In the genomic region with DNA sequence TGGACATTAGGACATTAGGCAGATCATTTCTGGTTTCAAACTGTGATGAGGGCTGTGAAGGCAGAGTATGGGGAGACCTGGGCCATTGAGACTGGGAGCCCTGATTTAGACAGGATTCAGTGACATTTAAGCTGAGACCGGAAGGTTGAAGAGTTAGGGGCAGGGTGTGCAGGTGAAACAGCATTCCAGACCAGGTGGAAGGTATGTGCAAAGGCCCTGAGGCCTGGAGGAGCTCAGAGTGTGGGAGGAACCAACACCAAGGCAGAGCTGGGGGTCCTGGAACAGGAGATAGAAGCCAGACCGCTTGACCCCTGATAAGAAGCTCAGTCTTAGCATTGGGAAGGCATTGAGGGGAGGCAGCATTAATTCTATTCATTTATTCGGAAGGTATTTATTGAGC, we compare ENCODE assay signal across 33 cellular contexts.
"Had no signal": no experiment of that assay in that cellular context is flagged by ENCODE, and none has a peak within 500 bp of the region (broad histone marks: within the 10 kb centered on the region; RNA-seq: fewer than 3 reads in every experiment).

No MANE protein-coding gene starts in this region.

- H3K27me3 ChIP-seq: body of pancreas, breast epithelium, MG63, Peyer's patch, SJSA1 had no signal

- H3K4me1 ChIP-seq: body of pancreas, breast epithelium, Peyer's patch, SJSA1 had no signal

- H3K27ac Mint-ChIP-seq: activated B cell treated with CpG ODN at 0.5 μM for 24 hours; activated CD4-positive, alpha-beta memory T cell treated with anti-CD3 and anti-CD28 coated beads for 36 hours; activated naive CD4-positive, alpha-beta T cell treated with anti-CD3 and anti-CD28 coated beads, Interleukin-2, amount 50 U/mL, for 24 hours; activated naive CD8-positive, alpha-beta T cell treated with anti-CD3 and anti-CD28 coated beads, Interleukin-2, amount 10 ng/mL, durations not matched to agents 7 days and 5 days; activated T-cell treated with anti-CD3 and anti-CD28 coated beads, Interleukin-2, amount 50 U/mL, for 72 hours; activated T-helper 2 cell treated with anti-CD3 and anti-CD28 coated beads, Interferon-gamma antibody, Interleukin-2, Interleukin-4, amounts not matched to agents 10 μg/mL and 5 μg/mL and 100 μg/mL, durations not matched to agents 14 hours and 24 hours and 36 hours; T-helper 1 cell treated with Interleukin-12 subunit alpha and Interleukin-12 subunit beta and Interleukin-4 antibody, amounts not matched to agents 30 μg/mL and 1 μg/mL, for 36 hours; T-helper 2 cell treated with Interferon-gamma antibody and Interleukin-4, amounts not matched to agents 5 μg/mL and 100 μg/mL, for 36 hours had no signal

- H3K27ac ChIP-seq: body of pancreas, breast epithelium, Peyer's patch, SJSA1 had no signal

- DNase-seq: activated B cell treated with CpG ODN at 0.5 μM for 24 hours; activated CD4-positive, alpha-beta memory T cell treated with anti-CD3 and anti-CD28 coated beads for 36 hours; activated CD4-positive, alpha-beta T cell treated with anti-CD3 and anti-CD28 coated beads for 4 hours; activated CD4-positive, alpha-beta T cell treated with anti-CD3 and anti-CD28 coated beads, Interleukin-2, amount 50 U/mL, for 1 hour; activated CD4-positive, CD25-positive, alpha-beta regulatory T cell treated with anti-CD3 and anti-CD28 coated beads, Interleukin-2, amount 50 U/mL, for 72 hours; activated CD8-positive, alpha-beta memory T cell treated with anti-CD3 and anti-CD28 coated beads, Interleukin-2, amount 50 U/mL, for 4 hours; activated gamma-delta T cell; activated naive CD4-positive, alpha-beta T cell treated with Interleukin-2 at 50 U/mL for 16 hours; activated naive CD8-positive, alpha-beta T cell treated with anti-CD3 and anti-CD28 coated beads, Interleukin-2, amount 10 ng/mL, durations not matched to agents 7 days and 5 days; activated T-cell treated with anti-CD3 and anti-CD28 coated beads, Interleukin-2, amount 50 U/mL, for 72 hours; body of pancreas; Kasumi-1; KG1; NCI-H1048; NCI-H1105 treated with DMSO at 0.1 percent for 48 hours; NCI-H1436; NCI-H1694; NCI-H1930; NCI-H2081 treated with DMSO at 0.1 percent for 48 hours; NCI-H226; NCI-H524; Peyer's patch; RPMI8226; SHP77 treated with DMSO at 0.1 percent for 48 hours; SK-N-SH had no signal

- H3K4me3 ChIP-seq: body of pancreas, breast epithelium, MG63, Peyer's patch, SJSA1 had no signal

- H3K4me1 Mint-ChIP-seq: activated B cell treated with CpG ODN at 0.5 μM for 24 hours had no signal

- H3K9me3 Mint-ChIP-seq: activated B cell treated with CpG ODN at 0.5 μM for 24 hours; activated CD4-positive, alpha-beta memory T cell treated with anti-CD3 and anti-CD28 coated beads for 36 hours; activated naive CD4-positive, alpha-beta T cell treated with anti-CD3 and anti-CD28 coated beads, Interleukin-2, amount 50 U/mL, for 24 hours; activated naive CD8-positive, alpha-beta T cell treated with anti-CD3 and anti-CD28 coated beads, Interleukin-2, amount 10 ng/mL, durations not matched to agents 7 days and 5 days; activated T-cell treated with anti-CD3 and anti-CD28 coated beads, Interleukin-2, amount 50 U/mL, for 72 hours; activated T-helper 2 cell treated with anti-CD3 and anti-CD28 coated beads, Interferon-gamma antibody, Interleukin-2, Interleukin-4, amounts not matched to agents 10 μg/mL and 5 μg/mL and 100 μg/mL, durations not matched to agents 14 hours and 24 hours and 36 hours; T-helper 1 cell treated with Interleukin-12 subunit alpha and Interleukin-12 subunit beta and Interleukin-4 antibody, amounts not matched to agents 30 μg/mL and 1 μg/mL, for 36 hours; T-helper 2 cell treated with Interferon-gamma antibody and Interleukin-4, amounts not matched to agents 5 μg/mL and 100 μg/mL, for 36 hours had no signal

- ATAC-seq: activated T-cell treated with anti-CD3 and anti-CD28 coated beads, Interleukin-2, amount 50 U/mL, for 72 hours; body of pancreas had no signal

- FAIRE-seq: astrocyte had no signal

- H3K4me3 Mint-ChIP-seq: activated B cell treated with CpG ODN at 0.5 μM for 24 hours; activated CD4-positive, alpha-beta memory T cell treated with anti-CD3 and anti-CD28 coated beads for 36 hours; activated naive CD4-positive, alpha-beta T cell treated with anti-CD3 and anti-CD28 coated beads, Interleukin-2, amount 50 U/mL, for 24 hours; activated naive CD8-positive, alpha-beta T cell treated with anti-CD3 and anti-CD28 coated beads, Interleukin-2, amount 10 ng/mL, durations not matched to agents 7 days and 5 days; activated T-cell treated with anti-CD3 and anti-CD28 coated beads, Interleukin-2, amount 50 U/mL, for 72 hours; T-helper 1 cell treated with Interleukin-12 subunit alpha and Interleukin-12 subunit beta and Interleukin-4 antibody, amounts not matched to agents 30 μg/mL and 1 μg/mL, for 36 hours; T-helper 2 cell treated with Interferon-gamma antibody and Interleukin-4, amounts not matched to agents 5 μg/mL and 100 μg/mL, for 36 hours had no signal

- H3K4me2 ChIP-seq: SK-N-SH had no signal

- H3K9me3 ChIP-seq: body of pancreas, breast epithelium, MG63, Peyer's patch, SJSA1, SK-N-SH had no signal

- H3K9ac ChIP-seq: SK-N-SH had no signal

- H3K27me3 Mint-ChIP-seq: activated B cell treated with CpG ODN at 0.5 μM for 24 hours; activated CD4-positive, alpha-beta memory T cell treated with anti-CD3 and anti-CD28 coated beads for 36 hours; activated naive CD4-positive, alpha-beta T cell treated with anti-CD3 and anti-CD28 coated beads, Interleukin-2, amount 50 U/mL, for 24 hours; activated naive CD8-positive, alpha-beta T cell treated with anti-CD3 and anti-CD28 coated beads, Interleukin-2, amount 10 ng/mL, durations not matched to agents 7 days and 5 days had no signal

- H3K36me3 ChIP-seq: breast epithelium had no signal
